ENCODE assay signal across 19 cellular contexts in the genomic region with DNA sequence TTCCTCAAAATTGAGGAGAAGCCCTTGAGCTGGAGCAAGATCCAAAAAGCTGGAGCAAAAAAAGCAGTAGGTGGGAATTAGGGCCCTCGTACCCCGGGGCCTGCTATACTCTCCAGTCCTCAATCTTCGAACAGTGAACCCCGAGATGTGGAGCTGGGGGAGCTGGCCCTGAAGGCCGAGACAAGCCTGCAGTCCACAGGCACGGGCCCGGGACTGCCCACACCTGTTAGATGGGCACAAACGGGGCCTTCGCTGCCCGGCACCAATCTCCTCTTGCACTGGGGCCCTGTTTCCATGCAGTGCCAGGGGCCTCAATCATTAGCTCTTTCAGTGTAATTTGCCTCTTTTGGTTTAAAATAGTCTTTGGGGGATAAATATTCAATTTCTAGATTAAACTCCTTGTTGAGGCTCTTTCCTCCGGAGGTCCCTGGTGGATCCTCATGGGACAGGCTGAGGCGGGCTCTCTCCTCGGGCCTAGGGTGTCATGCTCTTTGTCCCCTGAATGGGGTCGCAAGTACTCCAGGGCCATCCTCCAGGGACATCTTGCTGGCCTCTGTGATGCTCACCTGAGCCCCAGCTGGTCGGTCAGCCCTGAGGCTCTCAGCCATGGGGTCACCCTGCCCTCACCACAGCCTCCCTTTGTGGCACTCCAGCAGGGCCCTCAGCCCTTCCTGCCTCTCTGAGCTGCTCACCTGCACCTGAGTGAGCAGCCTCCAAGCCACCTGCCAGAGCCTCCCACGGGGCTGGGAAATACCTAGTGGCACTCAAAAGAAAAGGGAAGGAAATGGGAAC.
DNase-seq lines count a peak whose midpoint lies in the region; ATAC-seq, FAIRE-seq and TF ChIP-seq lines count a peak whose summit lies in the region.
"Had no signal": no experiment of that assay in that cellular context is flagged by ENCODE, and none has a peak within 500 bp of the region (broad histone marks: within the 10 kb centered on the region; RNA-seq: fewer than 3 reads in every experiment).

No MANE protein-coding gene starts in this region.

- H4K20me1 ChIP-seq in BLaER1, result no peaks in the 10 kb centered on the region

- intact Hi-C loops in right lobe of liver (cut with DNase I) (no loop called here), pancreas (cut with DNase I) (no loop called here)

- H3K4me3 ChIP-seq in BLaER1, result peak overlapping the region; percentile 16; the same call in 1 of the 2 replicates
- no peak overlapping the region for H3K4me3 ChIP-seq in right lobe of liver
- H3K4me3 ChIP-seq in pancreas, result no peak overlapping the region

- no peak for TF ChIP-seq POLR2A in right lobe of liver (IDR thresholded peaks at IDR 0.05)

- H3K36me3 ChIP-seq in BLaER1 (no peaks in the 10 kb centered on the region), right lobe of liver (no peaks in the 10 kb centered on the region), pancreas (no peaks in the 10 kb centered on the region)

- TF ChIP-seq CTCF in right lobe of liver (IDR thresholded peaks at IDR 0.05), result no peak
- TF ChIP-seq CTCF in pancreas (IDR thresholded peaks at IDR 0.05), result no peak

- peak overlapping the region; percentile 77 for H3K4me2 ChIP-seq in BLaER1

- peak overlapping the region; percentile 74 for H3K27ac ChIP-seq in BLaER1
- H3K27ac ChIP-seq in right lobe of liver, result peak overlapping the region; percentile 78 to 99 (median 79)
- no peak overlapping the region for H3K27ac ChIP-seq in pancreas

- ATAC-seq in right lobe of liver, result no peak
- ATAC-seq in pancreas, result no peak
- ATAC-seq in HG03097 (IDR thresholded peaks at IDR 0.05; ENCODE audit: low FRiP score, unreplicated experiment), result no peak

- H3K27me3 ChIP-seq in BLaER1, result no peaks in the 10 kb centered on the region
- no peaks in the 10 kb centered on the region for H3K27me3 ChIP-seq in right lobe of liver
- H3K27me3 ChIP-seq in pancreas, result no peaks in the 10 kb centered on the region

- WGBS in right lobe of liver (ENCODE audit: insufficient coverage, low coverage, low lambda C conversion rate, missing lambda C conversion rate), result 98% methylated on average over 5 of the region's 16 CpGs
- WGBS in pancreas, 2 donors, result 87 to 88% methylated on average over 16 of the region's 16 CpGs

- DNase-seq in NCI-H146 (lab: John Stamatoyannopoulos, UW), result peak; percentile 48
- DNase-seq in NCI-H146 treated with DMSO at 0.1 percent for 48 hours (lab: John Stamatoyannopoulos, UW; ENCODE audit: unreplicated experiment), result no peak
- peak; percentile 70 for DNase-seq in NCI-H69 (lab: John Stamatoyannopoulos, UW)
- DNase-seq in right lobe of liver, result no peak
- no peak for DNase-seq in pancreas
- no peak for DNase-seq in NOMO-1 treated with dmso at 0.1 percent for 144 hours (lab: John Stamatoyannopoulos, UW; ENCODE audit: unreplicated experiment)
- DNase-seq: C1 segment of cervical spinal cord, KBM-7, MV-4-11, NCI-H2081, NCI-H226, NCI-H526, OCI-M1, Right ventricle myocardium superior, SW 1271, T-helper 2 cell had no signal

- H3K4me1 ChIP-seq in BLaER1 (peaks cover 99% of the 10 kb centered on the region), right lobe of liver (peaks cover 0 to 88% (median 27%) of the 10 kb centered on the region in 4 donors), pancreas (peaks cover 10 to 21% (median 17%) of the 10 kb centered on the region in 3 donors)

- H3K9me3 ChIP-seq in BLaER1 (no peaks in the 10 kb centered on the region), right lobe of liver (no peaks in the 10 kb centered on the region), pancreas (no peaks in the 10 kb centered on the region)

- peak overlapping the region; percentile 27; the same call in 1 of the 2 replicates for H3K9ac ChIP-seq in BLaER1

- no peak for FAIRE-seq in pancreas (lab: Jason Lieb, UNC)
- FAIRE-seq: G401.6 had no signal

Comparison
In these comparisons a context has a peak if more than half of its experiments do, and no peak if none do; other contexts are left out.
1. DNase-seq: peak in NCI-H146 (single experiment) and NCI-H69 (single experiment); none in NCI-H146 treated with DMSO at 0.1 percent for 48 hours (single experiment), right lobe of liver (0 of 3), pancreas (0 of 6) and NOMO-1 treated with dmso at 0.1 percent for 144 hours (single experiment).
2. H3K27ac ChIP-seq: peak in BLaER1 (single experiment) and right lobe of liver (3 of 3); none in pancreas (0 of 4).